Comparison of ENCODE assay signal across 18 cellular contexts in genomic region chr1:240309804-240310203, GRCh38.
"Had no signal": no experiment of that assay in that cellular context is flagged by ENCODE, and none has a peak within 500 bp of the region (broad histone marks: within the 10 kb centered on the region; RNA-seq: fewer than 3 reads in every experiment).

No MANE protein-coding gene starts in this region.

- H3K27me3 ChIP-seq: adrenal gland, cardiac muscle cell, dorsolateral prefrontal cortex, gastrocnemius medialis, heart right ventricle had no signal

- H3K36me3 ChIP-seq: adrenal gland, cardiac muscle cell, gastrocnemius medialis, heart right ventricle had no signal

- H3K4me1 ChIP-seq: adrenal gland, gastrocnemius medialis, heart right ventricle, parathyroid adenoma had no signal

- ATAC-seq: gastrocnemius medialis; heart right ventricle; left cardiac atrium; naive thymus-derived CD4-positive, alpha-beta T cell; stimulated activated naive CD8-positive, alpha-beta T cell treated with anti-CD3 and anti-CD28 coated beads, Interleukin-15, Interleukin-2, amounts not matched to agents 100 U/mL and 50 U/mL, for 24 hours had no signal

- H3K4me3 ChIP-seq: adrenal gland, cardiac muscle cell, dorsolateral prefrontal cortex, gastrocnemius medialis, heart right ventricle, lung, skin epidermis had no signal

- H3K27ac ChIP-seq: adrenal gland, cardiac muscle cell, dorsolateral prefrontal cortex, gastrocnemius medialis, heart right ventricle, parathyroid adenoma, skin epidermis had no signal

- H3K9ac ChIP-seq: parathyroid adenoma had no signal

- H3K9me3 ChIP-seq: adrenal gland had no signal

- DNase-seq: activated CD4-positive, alpha-beta T cell treated with anti-CD3 and anti-CD28 coated beads for 1 hour; activated CD4-positive, alpha-beta T cell treated with anti-CD3 and anti-CD28 coated beads, Interleukin-2, amount 50 U/mL, for 4 hours; activated naive CD4-positive, alpha-beta T cell treated with anti-CD3 and anti-CD28 coated beads, Interleukin-2, amount 50 U/mL, for 16 hours; activated T-cell treated with anti-CD3 and anti-CD28 coated beads for 4 hours; adrenal gland; dorsolateral prefrontal cortex; endodermal cell; gastrocnemius medialis; heart right ventricle; left cardiac atrium; naive thymus-derived CD4-positive, alpha-beta T cell; retina; stimulated activated naive CD8-positive, alpha-beta T cell treated with anti-CD3 and anti-CD28 coated beads, Interleukin-15, Interleukin-2, amounts not matched to agents 100 U/mL and 50 U/mL, for 24 hours; trophoblast cell had no signal
